ENCODE assay signal across 9 cellular contexts in the genomic region with DNA sequence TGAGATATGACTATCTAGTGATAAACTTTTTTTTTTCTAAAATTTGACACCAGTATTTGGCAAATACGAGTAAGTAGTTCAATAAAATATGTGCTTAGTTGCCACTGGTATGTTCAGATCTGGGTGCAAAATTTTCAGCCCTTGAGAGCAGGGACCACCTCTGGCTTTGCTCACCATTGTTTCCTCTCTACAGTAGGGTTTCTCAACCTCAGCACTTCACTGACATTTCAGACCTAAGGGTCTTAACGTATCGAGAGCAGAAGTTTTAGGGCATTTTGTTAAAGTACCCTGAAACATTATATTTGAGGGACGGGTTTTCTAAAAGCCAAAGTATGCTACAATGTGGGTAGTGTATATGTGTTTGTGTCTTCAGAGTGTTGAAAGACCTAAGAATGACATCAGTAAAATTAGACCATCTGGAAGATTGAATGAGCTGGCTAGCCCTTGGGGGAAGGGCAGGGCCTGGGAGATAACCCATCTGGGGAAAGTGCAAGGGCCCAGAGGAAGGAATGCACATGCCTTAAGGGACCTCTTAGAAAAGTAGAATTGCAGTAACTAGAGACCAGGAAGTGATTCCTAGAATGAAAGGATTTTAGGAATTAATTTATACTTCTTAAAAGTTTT. TPM values are rescaled to one million over a fixed set of nuclear protein-coding genes. Genes with fewer than 3 reads are reported as not detected.
A peak's percentile ranks its signal among the peaks of the same experiment; 100 is the strongest.
DNase-seq lines count a peak whose midpoint lies in the region; TF ChIP-seq lines count a peak whose summit lies in the region.
"Had no signal": no experiment of that assay in that cellular context is flagged by ENCODE, and none has a peak within 500 bp of the region (broad histone marks: within the 10 kb centered on the region; RNA-seq: fewer than 3 reads in every experiment).

No MANE protein-coding gene starts in this region.

- intact Hi-C loops in uterus (cut with DNase I; ENCODE audit: low total_unique reads) = no loop called here

- H3K9me3 ChIP-seq in ES-I3 (ENCODE audit: control insufficient read depth, insufficient read depth, low read length) (no peaks in the 10 kb centered on the region), osteoblast (ENCODE audit: low read depth, low read length) (no peaks in the 10 kb centered on the region), uterus (no peaks in the 10 kb centered on the region)

- H4K20me1 ChIP-seq in osteoblast (ENCODE audit: insufficient read depth, low read length) = peaks cover 8% of the 10 kb centered on the region

- peaks cover 25% of the 10 kb centered on the region for H3K4me1 ChIP-seq in ES-I3 (ENCODE audit: insufficient read depth, low read length)
- peaks cover 20% of the 10 kb centered on the region for H3K4me1 ChIP-seq in osteoblast (ENCODE audit: insufficient read depth, low read length)
- no peaks in the 10 kb centered on the region for H3K4me1 ChIP-seq in uterus

- H3K9ac ChIP-seq in ES-I3 (ENCODE audit: low read depth, low read length) = peak overlapping the region; percentile 20; the same call in 1 of the 2 replicates

- H3K27ac ChIP-seq in osteoblast (ENCODE audit: low read depth, low read length) (peak overlapping the region; percentile 75), uterus (no peak overlapping the region)

- no peak overlapping the region for H3K4me3 ChIP-seq in osteoblast (ENCODE audit: insufficient read depth, low read length)
- no peak overlapping the region for H3K4me3 ChIP-seq in uterus

- DNase-seq in NCI-H69 (lab: John Stamatoyannopoulos, UW) = peak; percentile 61
- DNase-seq in fibroblast of peridontal ligament (ENCODE audit: extremely low read depth) = peak; percentile 96
- DNase-seq in osteoblast (ENCODE audit: insufficient read length, low spot score, missing footprints) = peak; percentile 46
- no peak for DNase-seq in uterus
- DNase-seq in stimulated activated CD4-positive, alpha-beta T cell treated with anti-CD3 and anti-CD28 coated beads, Interleukin-12 subunit alpha, Interleukin-12 subunit beta, amount 100 ng/mL, for 4 hours = no peak
- DNase-seq in activated T-cell treated with anti-CD3 and anti-CD28 coated beads, Interleukin-2, amount 50 U/mL, for 1 hour = no peak
- DNase-seq in activated gamma-delta T cell treated with Interleukin-2 at 50 U/mL for 16 hours = no peak
- DNase-seq: activated effector memory CD4-positive, alpha-beta T cell treated with Interleukin-2 at 50 U/mL for 16 hours had no signal

- no peak for TF ChIP-seq POLR2A in uterus (IDR thresholded peaks at IDR 0.05)

- TF ChIP-seq CTCF in osteoblast (IDR thresholded peaks at IDR 0.05; ENCODE audit: extremely low read depth, low read depth, low read length) (peak; percentile 34), uterus (IDR thresholded peaks at IDR 0.05) (no peak)

- H3K36me3 ChIP-seq in ES-I3 (ENCODE audit: insufficient read depth, low read length) = no peaks in the 10 kb centered on the region
- no peaks in the 10 kb centered on the region for H3K36me3 ChIP-seq in osteoblast (ENCODE audit: insufficient read depth, low read length)
- no peaks in the 10 kb centered on the region for H3K36me3 ChIP-seq in uterus

- H3K4me2 ChIP-seq in osteoblast (ENCODE audit: insufficient read depth, low read length) = peak overlapping the region; percentile 31

- no peaks in the 10 kb centered on the region for H3K27me3 ChIP-seq in osteoblast (ENCODE audit: insufficient read depth, low read length)
- H3K27me3 ChIP-seq in uterus = no peaks in the 10 kb centered on the region

- no peak overlapping the region for H2AFZ ChIP-seq in osteoblast (ENCODE audit: low read length)

- peaks cover 85% of the 10 kb centered on the region for H3K79me2 ChIP-seq in osteoblast (ENCODE audit: insufficient read depth, low read length)

RNA-seq across cellular contexts. Expression of gene BZW2, which starts 11.8 kb away (rescaled TPM):
- total RNA-seq in osteoblast (45.4 and 52.8 TPM in 2 replicates), uterus (10 to 100 TPM; 16.5 to 50.0 (median 32.4) TPM)

RNA-seq across cellular contexts. Expression of gene ANKMY2, which starts 12.2 kb away (rescaled TPM):
- total RNA-seq in osteoblast (26.8 and 28.0 TPM in 2 replicates), uterus (10 to 100 TPM in 3 of 4 donors, 1 to 10 TPM in 1; 6.2 to 48.7 (median 17.2) TPM)

Comparison
In these comparisons a context has a peak if more than half of its experiments do, and no peak if none do; other contexts are left out.
1. DNase-seq: peak in NCI-H69 (single experiment), fibroblast of peridontal ligament (single experiment) and osteoblast (single experiment); none in uterus (0 of 2), stimulated activated CD4-positive, alpha-beta T cell treated with anti-CD3 and anti-CD28 coated beads, Interleukin-12 subunit alpha, Interleukin-12 subunit beta, amount 100 ng/mL, for 4 hours (single experiment), activated T-cell treated with anti-CD3 and anti-CD28 coated beads, Interleukin-2, amount 50 U/mL, for 1 hour (single experiment) and activated gamma-delta T cell treated with Interleukin-2 at 50 U/mL for 16 hours (single experiment).